Comparison of ENCODE assay signal across 16 cellular contexts in genomic region chr2:60094450-60094929, GRCh38.
A peak's percentile ranks its signal among the peaks of the same experiment; 100 is the strongest.
DNase-seq lines count a peak whose midpoint lies in the region; ATAC-seq and TF ChIP-seq lines count a peak whose summit lies in the region.
"Had no signal": no experiment of that assay in that cellular context is flagged by ENCODE, and none has a peak within 500 bp of the region (broad histone marks: within the 10 kb centered on the region; RNA-seq: fewer than 3 reads in every experiment).

No MANE protein-coding gene starts in this region.

- H3K27me3 ChIP-seq in heart right ventricle = no peaks in the 10 kb centered on the region
- H3K27me3 ChIP-seq in gastrocnemius medialis = no peaks in the 10 kb centered on the region
- H3K27me3 ChIP-seq: neutrophil had no signal

- POLR2A ChIA-PET in GM10248 (lab: Yijun Ruan, JAX) = no interaction called here

- peaks cover 0 to 15% (median 0%) of the 10 kb centered on the region in 9 donors for H3K4me1 ChIP-seq in heart right ventricle
- peaks cover 13 to 37% of the 10 kb centered on the region in 2 donors for H3K4me1 ChIP-seq in gastrocnemius medialis

- H3K9me3 ChIP-seq in heart right ventricle (no peaks in the 10 kb centered on the region), gastrocnemius medialis (no peaks in the 10 kb centered on the region)
- H3K9me3 ChIP-seq: neutrophil had no signal

- peak overlapping the region in 9 of 10 donors; percentile 11 to 68 (median 47) for H3K27ac ChIP-seq in heart right ventricle
- H3K27ac ChIP-seq in gastrocnemius medialis = peak overlapping the region in 3 of 4 donors; percentile 13 to 65 (median 24)
- H3K27ac ChIP-seq: neutrophil had no signal

- ATAC-seq in heart right ventricle (peak; percentile 6 to 94 (median 86)), gastrocnemius medialis (peak; percentile 88 to 95), GM19351 (IDR thresholded peaks at IDR 0.05; ENCODE audit: unreplicated experiment) (no peak), GM18511 (IDR thresholded peaks at IDR 0.05; ENCODE audit: unreplicated experiment) (no peak)
- ATAC-seq: activated CD4-positive, CD25-positive, alpha-beta regulatory T cell treated with anti-CD3 and anti-CD28 coated beads, Interleukin-2, amount 50 U/mL, for 24 hours had no signal

- TF ChIP-seq POLR2A in gastrocnemius medialis (IDR thresholded peaks at IDR 0.05) = no peak

- in situ Hi-C loops in gastrocnemius medialis (cut with MboI; ENCODE audit: low sequenced_read_pairs in 4 of 4) = no loop called here

- DNase-seq in LHCN-M2 (ENCODE audit: low read depth) (peak; percentile 20), NCI-H345 treated with DMSO at 0.1 percent for 48 hours (lab: John Stamatoyannopoulos, UW; ENCODE audit: unreplicated experiment) (peak; percentile 25), heart right ventricle (peak in 1 of 2 donors; percentile 26), gastrocnemius medialis (peak; percentile 25 to 28), SKM-1 treated with dmso at 0.1 percent for 144 hours (lab: John Stamatoyannopoulos, UW; ENCODE audit: unreplicated experiment) (no peak), GM10248 (ENCODE audit: extremely low spot score) (no peak)
- DNase-seq: activated T-cell treated with anti-CD3 and anti-CD28 coated beads, Interleukin-2, amount 50 U/mL, for 1 hour; CD4-positive, alpha-beta memory T cell; hypothalamus; NCI-H1436 treated with DMSO at 0.1 percent for 48 hours; stimulated activated CD4-positive, alpha-beta T cell treated with anti-CD3 and anti-CD28 coated beads, Interleukin-12 subunit alpha, Interleukin-12 subunit beta, amount 100 ng/mL, for 4 hours had no signal

- H3K4me3 ChIP-seq in heart right ventricle (no peak overlapping the region), gastrocnemius medialis (no peak overlapping the region)
- H3K4me3 ChIP-seq: lung had no signal

- H3K36me3 ChIP-seq in heart right ventricle (no peaks in the 10 kb centered on the region), gastrocnemius medialis (no peaks in the 10 kb centered on the region)
- H3K36me3 ChIP-seq: neutrophil had no signal

- 45 to 51% methylated on average over 3 of the region's 3 CpGs for whole genome bisulfite sequencing in heart right ventricle, 2 donors

- intact Hi-C loops in heart right ventricle (cut with DNase I) (no loop called here), gastrocnemius medialis (cut with DNase I; ENCODE audit: low total_unique reads) (no loop called here)

- TF ChIP-seq CTCF in heart right ventricle (IDR thresholded peaks at IDR 0.05) (no peak), gastrocnemius medialis (IDR thresholded peaks at IDR 0.05 in 4 of 5, conservative IDR thresholded peaks at IDR 0.05 in 1 of 5) (no peak), GM10248 (IDR thresholded peaks at IDR 0.05; ENCODE audit: control extremely low read depth, extremely low read depth, low read depth, missing control alignments) (no peak)

- CTCF ChIA-PET in GM10248 (lab: Yijun Ruan, JAX) = no interaction called here

Comparison
In these comparisons a context has a peak if more than half of its experiments do, and no peak if none do; other contexts are left out.
1. DNase-seq: peak in LHCN-M2 (single experiment), NCI-H345 treated with DMSO at 0.1 percent for 48 hours (single experiment) and gastrocnemius medialis (2 of 2); none in SKM-1 treated with dmso at 0.1 percent for 144 hours (single experiment) and GM10248 (single experiment).
2. ATAC-seq: peak in heart right ventricle (8 of 8) and gastrocnemius medialis (2 of 2); none in GM19351 (single experiment) and GM18511 (single experiment).